Comparison of ENCODE assay signal across 8 cellular contexts in the genomic region with DNA sequence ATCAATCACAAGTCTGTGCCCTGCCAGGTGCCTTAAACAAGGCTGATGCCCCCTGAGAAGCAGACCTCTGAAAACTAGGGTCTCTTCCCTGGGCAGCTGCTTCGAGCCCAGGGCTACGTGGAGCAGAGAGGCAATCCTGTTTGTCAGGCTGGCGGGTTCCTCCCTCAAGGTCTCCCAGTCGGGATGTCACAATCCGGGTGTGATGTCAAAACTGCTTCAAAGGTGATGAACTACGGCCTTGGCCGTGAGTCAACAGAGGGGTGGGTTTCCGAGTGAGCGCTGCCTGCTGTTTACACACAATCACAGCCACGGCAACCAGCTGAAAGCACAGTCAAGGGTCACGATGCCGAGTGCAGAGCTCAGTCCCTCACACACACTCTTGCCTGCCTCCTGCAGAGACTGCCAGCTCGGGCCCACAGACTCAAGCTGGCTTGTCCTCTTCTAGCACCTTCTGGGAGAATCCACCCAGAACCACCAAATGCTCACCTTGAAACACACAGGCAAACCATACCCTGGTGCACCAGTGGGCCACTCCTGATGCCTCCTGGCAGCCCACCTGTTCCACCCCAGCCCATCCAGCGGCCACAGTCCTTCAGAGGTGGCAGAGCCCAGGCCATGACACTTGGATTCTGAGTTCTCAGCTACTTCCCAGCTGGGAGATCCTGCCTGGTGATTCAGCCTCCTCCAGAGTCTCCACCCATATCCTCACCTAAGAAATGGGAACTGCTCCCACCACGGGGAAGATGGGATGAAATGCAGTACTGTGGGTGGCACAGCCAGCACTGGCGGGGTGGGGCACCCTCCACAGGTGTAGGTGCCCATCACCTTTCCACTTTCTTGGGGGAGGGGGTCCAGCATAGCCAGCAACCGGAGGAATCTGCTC. TPM values are rescaled to one million over a fixed set of nuclear protein-coding genes. Genes with fewer than 3 reads are reported as not detected.
DNase-seq lines count a peak whose midpoint lies in the region; ATAC-seq and TF ChIP-seq lines count a peak whose summit lies in the region.

No MANE protein-coding gene starts in this region.

- no peak overlapping the region for H3K27ac Mint-ChIP-seq in activated naive CD8-positive, alpha-beta T cell treated with anti-CD3 and anti-CD28 coated beads, Interleukin-2, amount 50 U/mL, for 24 hours
- H3K27ac Mint-ChIP-seq in activated naive CD8-positive, alpha-beta T cell treated with anti-CD3 and anti-CD28 coated beads for 36 hours: no peak overlapping the region

- H3K4me1 ChIP-seq in liver (ENCODE audit: control insufficient read depth in 4 of 4, insufficient read depth in 4 of 4, low read length in 3 of 4): peaks cover 18 to 52% (median 36%) of the 10 kb centered on the region in 4 donors

- H3K27me3 Mint-ChIP-seq in activated naive CD8-positive, alpha-beta T cell treated with anti-CD3 and anti-CD28 coated beads, Interleukin-2, amount 50 U/mL, for 24 hours: no peaks in the 10 kb centered on the region
- H3K27me3 Mint-ChIP-seq in activated naive CD8-positive, alpha-beta T cell treated with anti-CD3 and anti-CD28 coated beads for 36 hours: no peaks in the 10 kb centered on the region

- H3K36me3 Mint-ChIP-seq in activated naive CD8-positive, alpha-beta T cell treated with anti-CD3 and anti-CD28 coated beads, Interleukin-2, amount 50 U/mL, for 24 hours (ENCODE audit: low read depth): no peaks in the 10 kb centered on the region
- H3K36me3 Mint-ChIP-seq in activated naive CD8-positive, alpha-beta T cell treated with anti-CD3 and anti-CD28 coated beads for 36 hours: no peaks in the 10 kb centered on the region

- 26% methylated on average over 17 of the region's 17 CpGs for WGBS in liver

- peaks cover 42% of the 10 kb centered on the region for H3K4me1 Mint-ChIP-seq in activated naive CD8-positive, alpha-beta T cell treated with anti-CD3 and anti-CD28 coated beads, Interleukin-2, amount 50 U/mL, for 24 hours
- H3K4me1 Mint-ChIP-seq in activated naive CD8-positive, alpha-beta T cell treated with anti-CD3 and anti-CD28 coated beads for 36 hours: peaks cover 29% of the 10 kb centered on the region

- no peak for TF ChIP-seq CTCF in cardiac fibroblast (IDR thresholded peaks at IDR 0.05; ENCODE audit: low read depth, low read length)
- TF ChIP-seq CTCF in liver (IDR thresholded peaks at IDR 0.05; ENCODE audit: low read depth, low read length, missing input control): no peak

- no peaks in the 10 kb centered on the region for H3K9me3 ChIP-seq in liver (ENCODE audit: control insufficient read depth in 4 of 4, low read length in 3 of 4)

- H3K4me3 ChIP-seq in cardiac fibroblast (replicated peaks in 1 of 2; ENCODE audit: low read depth in 2 of 2, low read length in 2 of 2) (no peak overlapping the region), liver (ENCODE audit: low read depth in 1 of 3, low read length in 3 of 3) (no peak overlapping the region)

- peak; percentile 52 to 67 for TF ChIP-seq RAD21 in liver (IDR thresholded peaks at IDR 0.05)

- no peaks in the 10 kb centered on the region for H3K9me3 Mint-ChIP-seq in activated naive CD8-positive, alpha-beta T cell treated with anti-CD3 and anti-CD28 coated beads, Interleukin-2, amount 50 U/mL, for 24 hours
- no peaks in the 10 kb centered on the region for H3K9me3 Mint-ChIP-seq in activated naive CD8-positive, alpha-beta T cell treated with anti-CD3 and anti-CD28 coated beads for 36 hours

- H3K27ac ChIP-seq in liver (ENCODE audit: low read depth in 1 of 2, low read length in 2 of 2): peak overlapping the region; percentile 93 to 96

- no peaks in the 10 kb centered on the region for H3K36me3 ChIP-seq in liver (ENCODE audit: control insufficient read depth in 4 of 4, insufficient read depth in 3 of 4, low read depth in 1 of 4, low read length in 3 of 4)

- H3K4me3 Mint-ChIP-seq in activated naive CD8-positive, alpha-beta T cell treated with anti-CD3 and anti-CD28 coated beads, Interleukin-2, amount 50 U/mL, for 24 hours: no peak overlapping the region
- no peak overlapping the region for H3K4me3 Mint-ChIP-seq in activated naive CD8-positive, alpha-beta T cell treated with anti-CD3 and anti-CD28 coated beads for 36 hours

- peak overlapping the region; percentile 71 to 80 for H3K9ac ChIP-seq in liver (ENCODE audit: low read depth in 1 of 2, low read length in 2 of 2)

- ATAC-seq in activated naive CD8-positive, alpha-beta T cell treated with anti-CD3 and anti-CD28 coated beads, Interleukin-2, amount 50 U/mL, for 24 hours: peak; percentile 39
- ATAC-seq in GM21390 (IDR thresholded peaks at IDR 0.05; ENCODE audit: unreplicated experiment) (no peak), GM18868 (IDR thresholded peaks at IDR 0.05; ENCODE audit: unreplicated experiment) (no peak)

- no peaks in the 10 kb centered on the region for H3K27me3 ChIP-seq in liver (ENCODE audit: control insufficient read depth in 4 of 4, insufficient read depth in 4 of 4, low read length in 3 of 4)

- DNase-seq in activated naive CD8-positive, alpha-beta T cell treated with anti-CD3 and anti-CD28 coated beads, Interleukin-2, amount 50 U/mL, for 24 hours: no peak
- DNase-seq in activated naive CD8-positive, alpha-beta T cell treated with anti-CD3 and anti-CD28 coated beads for 36 hours: no peak
- DNase-seq in cardiac fibroblast (ENCODE audit: low read depth in 2 of 2) (peak; percentile 77 to 90), SW480 (ENCODE audit: low spot score) (no peak)
- DNase-seq in activated CD4-positive, CD25-positive, alpha-beta regulatory T cell (lab: John Stamatoyannopoulos, UW): no peak

TF ChIP-seq in liver, 16 proteins besides CTCF, POLR2A, EP300 and RAD21 (continues in another document):
- TF ChIP-seq TAF1 (conservative IDR thresholded peaks at IDR 0.05) (no peak), HNF4A (conservative IDR thresholded peaks at IDR 0.05) (peak; percentile 69 to 83), EGR1 (IDR thresholded peaks at IDR 0.05; ENCODE audit: low read depth in 2 of 2) (peak in 1 of 2 donors; percentile 50), HNF4G (IDR thresholded peaks at IDR 0.05) (peak; percentile 33), GABPA (IDR thresholded peaks at IDR 0.05 in 1 of 2, conservative IDR thresholded peaks at IDR 0.05 in 1 of 2) (peak in 1 of 2 donors; percentile 81), FOXA1 (IDR thresholded peaks at IDR 0.05) (peak; percentile 98), RXRA (IDR thresholded peaks at IDR 0.05) (peak; percentile 97 to 98), MAX (IDR thresholded peaks at IDR 0.05) (peak; percentile 95), FOXA2 (IDR thresholded peaks at IDR 0.05) (peak; percentile 98), JUND (IDR thresholded peaks at IDR 0.05) (peak; percentile 78 to 80), YY1 (IDR thresholded peaks at IDR 0.05) (peak; percentile 86), SP1 (IDR thresholded peaks at IDR 0.05) (peak; percentile 96), NR2F2 (IDR thresholded peaks at IDR 0.05) (peak; percentile 98)
- TF ChIP-seq, protein P1, sequence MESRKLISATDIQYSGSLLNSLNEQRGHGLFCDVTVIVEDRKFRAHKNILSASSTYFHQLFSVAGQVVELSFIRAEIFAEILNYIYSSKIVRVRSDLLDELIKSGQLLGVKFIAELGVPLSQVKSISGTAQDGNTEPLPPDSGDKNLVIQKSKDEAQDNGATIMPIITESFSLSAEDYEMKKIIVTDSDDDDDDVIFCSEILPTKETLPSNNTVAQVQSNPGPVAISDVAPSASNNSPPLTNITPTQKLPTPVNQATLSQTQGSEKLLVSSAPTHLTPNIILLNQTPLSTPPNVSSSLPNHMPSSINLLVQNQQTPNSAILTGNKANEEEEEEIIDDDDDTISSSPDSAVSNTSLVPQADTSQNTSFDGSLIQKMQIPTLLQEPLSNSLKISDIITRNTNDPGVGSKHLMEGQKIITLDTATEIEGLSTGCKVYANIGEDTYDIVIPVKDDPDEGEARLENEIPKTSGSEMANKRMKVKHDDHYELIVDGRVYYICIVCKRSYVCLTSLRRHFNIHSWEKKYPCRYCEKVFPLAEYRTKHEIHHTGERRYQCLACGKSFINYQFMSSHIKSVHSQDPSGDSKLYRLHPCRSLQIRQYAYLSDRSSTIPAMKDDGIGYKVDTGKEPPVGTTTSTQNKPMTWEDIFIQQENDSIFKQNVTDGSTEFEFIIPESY (IDR thresholded peaks at IDR 0.05): peak; percentile 66
- TF ChIP-seq, protein P2, sequence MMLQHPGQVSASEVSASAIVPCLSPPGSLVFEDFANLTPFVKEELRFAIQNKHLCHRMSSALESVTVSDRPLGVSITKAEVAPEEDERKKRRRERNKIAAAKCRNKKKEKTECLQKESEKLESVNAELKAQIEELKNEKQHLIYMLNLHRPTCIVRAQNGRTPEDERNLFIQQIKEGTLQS (IDR thresholded peaks at IDR 0.05): peak; percentile 62

RNA-seq across cellular contexts. Expression of gene ELL, which starts 6.8 kb away (rescaled TPM):
- 10 to 100 TPM; 20.0 to 21.0 TPM for total RNA-seq in activated naive CD8-positive, alpha-beta T cell treated with anti-CD3 and anti-CD28 coated beads for 36 hours
- total RNA-seq in liver: 10 to 100 TPM in 1 of 2 donors, 1 to 10 TPM in 1; 7.6 to 10.5 TPM
- polyA plus RNA-seq in liver: 1 to 10 TPM; 4.5 to 5.6 TPM

RNA-seq across cellular contexts. Expression of gene FKBP8, which starts 28.3 kb away (rescaled TPM):
- 100 to 1,000 TPM; 168 to 170 TPM for total RNA-seq in activated naive CD8-positive, alpha-beta T cell treated with anti-CD3 and anti-CD28 coated beads for 36 hours
- 100 to 1,000 TPM in 1 of 2 donors, 10 to 100 TPM in 1; 75.8 to 225 TPM for total RNA-seq in liver
- 100 to 1,000 TPM in 1 of 2 donors, 10 to 100 TPM in 1; 59.1 to 126 TPM for polyA plus RNA-seq in liver

RNA-seq across cellular contexts. Expression of gene KXD1, which starts 42.6 kb away (rescaled TPM):
- 100 to 1,000 TPM; 116 to 124 TPM for total RNA-seq in activated naive CD8-positive, alpha-beta T cell treated with anti-CD3 and anti-CD28 coated beads for 36 hours
- 10 to 100 TPM; 31.8 to 47.0 TPM for total RNA-seq in liver
- polyA plus RNA-seq in liver: 10 to 100 TPM; 39.9 to 53.6 TPM

RNA-seq across cellular contexts. Expression of gene UBA52, which starts 56.6 kb away (rescaled TPM):
- total RNA-seq in activated naive CD8-positive, alpha-beta T cell treated with anti-CD3 and anti-CD28 coated beads for 36 hours: 1,000 to 10,000 TPM; 1,816 to 1,826 TPM
- 100 to 1,000 TPM; 324 to 585 TPM for total RNA-seq in liver
- polyA plus RNA-seq in liver: 100 to 1,000 TPM; 382 to 647 TPM

Comparison
In these comparisons a context has a peak if more than half of its experiments do, and no peak if none do; other contexts are left out.
1. DNase-seq: peak in cardiac fibroblast (2 of 2); none in activated naive CD8-positive, alpha-beta T cell treated with anti-CD3 and anti-CD28 coated beads, Interleukin-2, amount 50 U/mL, for 24 hours (single experiment), activated naive CD8-positive, alpha-beta T cell treated with anti-CD3 and anti-CD28 coated beads for 36 hours (single experiment), SW480 (single experiment) and activated CD4-positive, CD25-positive, alpha-beta regulatory T cell (0 of 4).